19 cellular contexts compared by ENCODE assay signal in the genomic region with DNA sequence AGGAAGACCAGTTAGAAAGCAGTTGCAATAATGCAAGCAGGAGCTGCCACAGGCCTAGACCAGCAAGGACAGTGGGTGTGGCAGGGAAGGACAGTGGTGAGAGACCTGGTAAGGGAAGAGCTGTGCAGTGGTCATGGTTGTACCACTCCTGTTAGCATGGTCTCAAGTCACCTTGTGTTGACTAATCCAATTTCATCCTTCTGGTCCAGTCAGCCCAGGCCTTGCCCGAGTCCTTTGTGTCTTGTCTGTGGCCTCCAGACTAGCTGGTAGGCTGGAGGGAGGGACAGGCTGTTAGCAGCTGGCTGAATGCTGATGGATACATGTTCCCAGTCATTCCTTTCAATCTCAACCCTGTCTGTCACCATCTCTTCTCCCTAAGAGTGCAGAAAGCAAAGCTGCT. TPM values are rescaled to one million over a fixed set of nuclear protein-coding genes. Genes with fewer than 3 reads are reported as not detected.
A peak's percentile ranks its signal among the peaks of the same experiment; 100 is the strongest.
DNase-seq lines count a peak whose midpoint lies in the region; ATAC-seq, FAIRE-seq and TF ChIP-seq lines count a peak whose summit lies in the region.
"Had no signal": no experiment of that assay in that cellular context is flagged by ENCODE, and none has a peak within 500 bp of the region (broad histone marks: within the 10 kb centered on the region; RNA-seq: fewer than 3 reads in every experiment).

No MANE protein-coding gene starts in this region.

- intact Hi-C loops in upper lobe of right lung (cut with DNase I): no loop called here
- intact Hi-C loops in Caco-2 (cut with micrococcal nuclease; ENCODE audit: unreplicated experiment): no loop called here

- H3K4me2 ChIP-seq in H1 (ENCODE audit: insufficient read depth in 1 of 2, low read depth in 2 of 2, low read length in 2 of 2) (no peak overlapping the region), neural progenitor cell (no peak overlapping the region)
- H3K4me2 ChIP-seq: BLaER1 had no signal

- TF ChIP-seq EP300 in H1 (IDR thresholded peaks at IDR 0.05; ENCODE audit: borderline replicate concordance in 1 of 2, low read depth in 2 of 2, low read length in 2 of 2): no peak

- no peak for FAIRE-seq in H1 (lab: Jason Lieb, UNC)
- FAIRE-seq: GM12878, HepG2 had no signal

- CTCF ChIA-PET in H1 (lab: Charles Lee; ENCODE audit: partially characterized antibody): interaction anchor here (1.2 kb wide), 1 partner anchor 9 kb away, joined by 3 read pairs; no protein-coding TSS in a partner anchor
- CTCF ChIA-PET in Caco-2 (lab: Charles Lee): no interaction called here

- H4K91ac ChIP-seq in H1 (replicated peaks; ENCODE audit: insufficient read length, low read length): no peak overlapping the region

- TF ChIP-seq POLR2A in H1 (IDR thresholded peaks at IDR 0.05; ENCODE audit: control extremely low read depth in 1 of 2, low read depth in 2 of 2, low read length in 2 of 2): no peak

- no peak overlapping the region for H4K5ac ChIP-seq in H1 (ENCODE audit: insufficient read length, low read depth, low read length)

- H3K9me3 ChIP-seq in H1 (ENCODE audit: insufficient read depth in 2 of 2, low read depth in 1 of 2, low read length in 1 of 2) (peaks cover 10 to 15% of the 10 kb centered on the region in 2 experiments), neural progenitor cell (ENCODE audit: low read depth) (peaks cover 3% of the 10 kb centered on the region), upper lobe of right lung (peaks cover 7% of the 10 kb centered on the region), Caco-2 (peaks cover 11% of the 10 kb centered on the region; the same call in 1 of the 2 replicates)

- H3K27ac Mint-ChIP-seq in neural progenitor cell (peak overlapping the region; percentile 80), Caco-2 (ENCODE audit: unreplicated experiment) (no peak overlapping the region)

- POLR2A ChIA-PET in H1 (lab: Charles Lee; ENCODE audit: partially characterized antibody) (interaction anchor here (0.7 kb wide), 1 partner anchor 11 kb away, joined by 3 read pairs; no protein-coding TSS in a partner anchor), Caco-2 (lab: Charles Lee) (no interaction called here)

- 87% methylated on average over 1 of the region's 1 CpG; no CpG with 5 or more reads in 1 of the 2 experiments for WGBS in H1 (ENCODE audit: extremely low coverage in 1 of 2, insufficient coverage in 1 of 2, insufficient read length in 1 of 2, insufficient replicate concordance in 2 of 2, low coverage in 1 of 2, low lambda C conversion rate in 2 of 2, missing lambda C conversion rate in 1 of 2), 2 experiments

- no peaks in the 10 kb centered on the region for H3K79me1 ChIP-seq in H1 (ENCODE audit: low read depth, low read length)

- no peak overlapping the region for H2AK5ac ChIP-seq in H1 (ENCODE audit: low read depth, low read length)

- H2AFZ ChIP-seq in H1 (ENCODE audit: low read length): 0 out of 2 replicates have a peak overlapping the region, but pooled peaks have one; percentile 26
- no peak overlapping the region for H2AFZ ChIP-seq in neural progenitor cell (replicated peaks)

- no peak overlapping the region for H3K4me3 ChIP-seq in H1 (ENCODE audit: extremely low read depth in 1 of 4, insufficient read depth in 2 of 4, low read depth in 3 of 4, low read length in 4 of 4)
- no peak overlapping the region for H3K4me3 ChIP-seq in neural progenitor cell
- H3K4me3 ChIP-seq in upper lobe of right lung: no peak overlapping the region
- no peak overlapping the region for H3K4me3 ChIP-seq in Caco-2 (ENCODE audit: low read depth, low read length)
- H3K4me3 ChIP-seq: BLaER1, GM12878, HAP-1 had no signal

- H3K23ac ChIP-seq in H1 (ENCODE audit: insufficient read length): no peak overlapping the region

- TF ChIP-seq RAD21 in H1 (IDR thresholded peaks at IDR 0.05 in 1 of 2, conservative IDR thresholded peaks at IDR 0.05 in 1 of 2; ENCODE audit: low read depth in 2 of 2, low read length in 2 of 2): no peak

- no peak overlapping the region for H3K4ac ChIP-seq in H1 (replicated peaks; ENCODE audit: insufficient read length, low read depth, low read length)

- no peak overlapping the region for H2BK120ac ChIP-seq in H1 (replicated peaks; ENCODE audit: low read depth, low read length)

- H3K79me2 ChIP-seq in H1 (ENCODE audit: control insufficient read depth in 1 of 2, insufficient read depth in 2 of 2, low read length in 2 of 2) (no peaks in the 10 kb centered on the region), neural progenitor cell (ENCODE audit: low read depth) (no peaks in the 10 kb centered on the region)

- H3K9me3 Mint-ChIP-seq in neural progenitor cell (peaks cover 34% of the 10 kb centered on the region), Caco-2 (ENCODE audit: unreplicated experiment) (peaks cover 27% of the 10 kb centered on the region)

- no peaks in the 10 kb centered on the region for H3K4me1 ChIP-seq in H1 (replicated peaks in 1 of 4; ENCODE audit: control insufficient read depth in 3 of 4, insufficient read depth in 4 of 4, low read length in 3 of 4)
- H3K4me1 ChIP-seq in neural progenitor cell: no peaks in the 10 kb centered on the region
- no peaks in the 10 kb centered on the region for H3K4me1 ChIP-seq in upper lobe of right lung
- peaks cover 6% of the 10 kb centered on the region for H3K4me1 ChIP-seq in Caco-2
- H3K4me1 ChIP-seq: BLaER1, HAP-1 had no signal

- H3K27ac ChIP-seq in H1 (ENCODE audit: low read depth, low read length) (no peak overlapping the region), neural progenitor cell (no peak overlapping the region), upper lobe of right lung (no peak overlapping the region)
- H3K27ac ChIP-seq: BLaER1 had no signal

- no peaks in the 10 kb centered on the region for H3F3A ChIP-seq in neural progenitor cell (ENCODE audit: low read depth)

- H4K8ac ChIP-seq in H1 (ENCODE audit: extremely low read depth, insufficient read depth, low read length): no peak overlapping the region

- no peaks in the 10 kb centered on the region for H3K36me3 ChIP-seq in H1 (ENCODE audit: control insufficient read depth in 2 of 4, insufficient read depth in 4 of 4, low read length in 3 of 4)
- H3K36me3 ChIP-seq in neural progenitor cell: no peaks in the 10 kb centered on the region
- no peaks in the 10 kb centered on the region for H3K36me3 ChIP-seq in upper lobe of right lung
- no peaks in the 10 kb centered on the region for H3K36me3 ChIP-seq in Caco-2 (ENCODE audit: control insufficient read depth, insufficient read depth, low read length)
- H3K36me3 ChIP-seq: BLaER1, HAP-1 had no signal

- H3K4me1 Mint-ChIP-seq in neural progenitor cell: peaks cover 26% of the 10 kb centered on the region
- H3K4me1 Mint-ChIP-seq in Caco-2 (ENCODE audit: low read depth, unreplicated experiment): peaks cover 6% of the 10 kb centered on the region
- H3K4me1 Mint-ChIP-seq: CD14-positive monocyte; CD4-positive, alpha-beta memory T cell had no signal

- no peak overlapping the region for H2BK12ac ChIP-seq in H1 (ENCODE audit: low read depth, low read length)

- TF ChIP-seq CTCF in H1 (IDR thresholded peaks at IDR 0.05; ENCODE audit: control extremely low read depth in 1 of 3, insufficient read depth in 1 of 3, low read depth in 1 of 3, low read length in 3 of 3) (no peak), neural progenitor cell (IDR thresholded peaks at IDR 0.05) (no peak), upper lobe of right lung (IDR thresholded peaks at IDR 0.05) (no peak), Caco-2 (IDR thresholded peaks at IDR 0.05; ENCODE audit: insufficient read depth in 1 of 2, low read depth in 1 of 2, low read length in 1 of 2, severe bottlenecking in 1 of 2, unreplicated experiment in 1 of 2) (no peak)

- no peak overlapping the region for H2BK20ac ChIP-seq in H1 (ENCODE audit: low read length)

- no peak overlapping the region for H3K14ac ChIP-seq in H1 (ENCODE audit: insufficient read length)

- no TSS peak for BruUV-seq in Caco-2 (replicated peaks; lab: Mats Ljungman, UMichigan)

- H3K27me3 Mint-ChIP-seq in neural progenitor cell (ENCODE audit: insufficient read depth, low read depth) (peaks cover 22% of the 10 kb centered on the region), Caco-2 (ENCODE audit: insufficient read depth, unreplicated experiment) (peaks cover 1% of the 10 kb centered on the region)

- H3K36me3 Mint-ChIP-seq in neural progenitor cell (peaks cover 7% of the 10 kb centered on the region), Caco-2 (ENCODE audit: insufficient read depth, unreplicated experiment) (no peaks in the 10 kb centered on the region)
- H3K36me3 Mint-ChIP-seq: CD14-positive monocyte had no signal

- H3K4me3 Mint-ChIP-seq in neural progenitor cell (no peak overlapping the region), Caco-2 (ENCODE audit: unreplicated experiment) (no peak overlapping the region)
- H3K4me3 Mint-ChIP-seq: CD14-positive monocyte; CD4-positive, alpha-beta memory T cell had no signal

- DNase-seq in D341Med (ENCODE audit: low spot score) (peak; percentile 1), H1 (ENCODE audit: low read depth in 1 of 2, low spot score in 2 of 2) (no peak), neural progenitor cell (ENCODE audit: low spot score) (no peak), upper lobe of right lung (no peak), Caco-2 (no peak)
- DNase-seq: 8988T; Calu3; CD4-positive, alpha-beta memory T cell; DMS 273 treated with DMSO at 0.1 percent for 48 hours; DMS53; DND-41; EL had no signal

- H3K56ac ChIP-seq in H1 (replicated peaks; ENCODE audit: insufficient read length, low read depth, low read length): no peak overlapping the region

- H3K27me3 ChIP-seq in H1 (replicated peaks in 1 of 4; ENCODE audit: control insufficient read depth in 3 of 4, extremely low read depth in 1 of 4, insufficient read depth in 3 of 4, low read length in 3 of 4) (no peaks in the 10 kb centered on the region), neural progenitor cell (no peaks in the 10 kb centered on the region), upper lobe of right lung (peaks cover 6% of the 10 kb centered on the region), Caco-2 (replicated peaks; ENCODE audit: control insufficient read depth, insufficient read depth, low read length) (no peaks in the 10 kb centered on the region)
- H3K27me3 ChIP-seq: BLaER1 had no signal

- H2BK5ac ChIP-seq in H1 (ENCODE audit: low read depth, low read length): no peak overlapping the region

- H3K9ac ChIP-seq in H1 (replicated peaks in 1 of 4; ENCODE audit: extremely low read depth in 1 of 4, low read depth in 3 of 4, low read length in 3 of 4) (no peak overlapping the region), neural progenitor cell (no peak overlapping the region)
- H3K9ac ChIP-seq: BLaER1 had no signal

- H2BK15ac ChIP-seq in H1 (ENCODE audit: low read length): no peak overlapping the region

- 0 out of 2 replicates have a peak, but pooled peaks cover 2% of the 10 kb centered on the region for H3K23me2 ChIP-seq in H1 (ENCODE audit: low read depth, low read length)

- no peak overlapping the region for H3K18ac ChIP-seq in H1 (ENCODE audit: extremely low read depth, low read length)

- peak; percentile 14 for ATAC-seq in upper lobe of right lung
- ATAC-seq in HG02678 (IDR thresholded peaks at IDR 0.05; ENCODE audit: unreplicated experiment): no peak
- ATAC-seq in HG03159 (IDR thresholded peaks at IDR 0.05; ENCODE audit: unreplicated experiment): no peak
- ATAC-seq: GM12878, HepG2 had no signal

- H4K20me1 ChIP-seq in H1 (replicated peaks in 1 of 2; ENCODE audit: control insufficient read depth in 1 of 2, insufficient read depth in 2 of 2, low read length in 2 of 2) (no peaks in the 10 kb centered on the region), neural progenitor cell (ENCODE audit: low read depth) (no peaks in the 10 kb centered on the region)
- H4K20me1 ChIP-seq: BLaER1 had no signal

RNA-seq across cellular contexts. Expression of a gene that starts 54.1 kb away (rescaled TPM):
- total RNA-seq in H1 (2021; fragmentation: NEBNext Ultra II Directional; extraction: Animal tissue kit (Norgen Biotek cat#: 25700)): 119 and 120 TPM in 2 replicates
- polyA plus RNA-seq in H1 (2011; rRNA removed): 27.7 and 42.5 TPM in 2 replicates
- polyA plus RNA-seq in H1 (2011; cell fraction: cytosol; rRNA removed): 45.8 TPM
- 101 TPM for polyA plus RNA-seq in H1 (2011; cell fraction: nucleus; rRNA removed)
- 76.6 to 117 TPM (median 91.0 TPM) in 4 replicates for polyA plus RNA-seq in H1 (2012, experiment 1 of 2)
- polyA plus RNA-seq in H1 (2012, experiment 2 of 2): 11.0 TPM
- polyA plus RNA-seq in H1 (2013, experiment 1 of 2): 160 TPM
- 158 TPM for polyA plus RNA-seq in H1 (2013, experiment 2 of 2)
- 69.2 and 75.1 TPM in 2 replicates for polyA minus RNA-seq in H1 (2011; rRNA and poly(A)+ RNA removed)
- 31.0 TPM for polyA minus RNA-seq in H1 (2011; cell fraction: cytosol; rRNA and poly(A)+ RNA removed)
- polyA minus RNA-seq in H1 (2011; cell fraction: nucleus; rRNA and poly(A)+ RNA removed): 169 TPM
- total RNA-seq in neural progenitor cell (ENCODE audit: low replicate concordance) (112 and 164 TPM in 2 replicates), upper lobe of right lung (62.9 TPM), Caco-2 (2022) (147 and 170 TPM in 2 replicates)
